In genomic region chr7:99918959-99919813, GRCh38 we compare ENCODE assay signal across 8 cellular contexts. TPM values are rescaled to one million over a fixed set of nuclear protein-coding genes. Genes with fewer than 3 reads are reported as not detected.
DNase-seq lines count a peak whose midpoint lies in the region; ATAC-seq and TF ChIP-seq lines count a peak whose summit lies in the region.

Gene TRIM4 (minus strand): TSS chr7:99919530. CDS start chr7:99919401, 129 bp downstream.

- H3K27ac Mint-ChIP-seq in HFFc6 (peak within 1 kb of the TSS; percentile 98), glutamatergic neuron (ENCODE audit: unreplicated experiment) (peak within 1 kb of the TSS; percentile 68), type B pancreatic cell (peak within 1 kb of the TSS; percentile 77)
- peak within 1 kb of the TSS; percentile 96 to 98 for H3K27ac Mint-ChIP-seq in activated naive CD4-positive, alpha-beta T cell treated with anti-CD3 and anti-CD28 coated beads, Interleukin-2, amount 50 U/mL, for 72 hours

- POLR2A ChIA-PET in GM10248 (lab: Yijun Ruan, JAX), result interaction anchor here (0.5 to 1.3 kb wide), 3 partner anchors 67 to 510 kb away, joined by 3 to 4 read pairs (median 3); partner anchors contain the start of genes ZCWPW1 and ZKSCAN1

- H3K4me1 Mint-ChIP-seq in HFFc6 (ENCODE audit: low read depth), result peaks cover 49% of the 10 kb centered on the region
- peaks cover 5% of the 10 kb centered on the region for H3K4me1 Mint-ChIP-seq in glutamatergic neuron (ENCODE audit: low read depth, unreplicated experiment)
- peaks cover 14% of the 10 kb centered on the region for H3K4me1 Mint-ChIP-seq in type B pancreatic cell (ENCODE audit: unreplicated experiment)

- peaks cover 9% of the 10 kb centered on the region for H3K9me3 Mint-ChIP-seq in HFFc6
- H3K9me3 Mint-ChIP-seq in activated naive CD4-positive, alpha-beta T cell treated with anti-CD3 and anti-CD28 coated beads, Interleukin-2, amount 50 U/mL, for 72 hours, result no peaks in the 10 kb centered on the region
- no peaks in the 10 kb centered on the region for H3K9me3 Mint-ChIP-seq in glutamatergic neuron (ENCODE audit: unreplicated experiment)
- no peaks in the 10 kb centered on the region for H3K9me3 Mint-ChIP-seq in type B pancreatic cell

- H3K4me3 Mint-ChIP-seq in HFFc6 (peak within 1 kb of the TSS; percentile 99), glutamatergic neuron (ENCODE audit: unreplicated experiment) (peak within 1 kb of the TSS; percentile 90), type B pancreatic cell (peak within 1 kb of the TSS; percentile 92)

- TF ChIP-seq CTCF in GM10248 (IDR thresholded peaks at IDR 0.05; ENCODE audit: control extremely low read depth, extremely low read depth, low read depth, missing control alignments) (peak; percentile 27), HFFc6 (IDR thresholded peaks at IDR 0.05) (peak; percentile 56; the same call in 1 of the 2 replicates), glutamatergic neuron (IDR thresholded peaks at IDR 0.05; ENCODE audit: partially characterized antibody, unreplicated experiment) (no peak), type B pancreatic cell (conservative IDR thresholded peaks at IDR 0.05) (peak; percentile 30)

- peak; percentile 98 to 100 for ATAC-seq in activated naive CD4-positive, alpha-beta T cell treated with anti-CD3 and anti-CD28 coated beads, Interleukin-2, amount 50 U/mL, for 72 hours

- peaks cover 36% of the 10 kb centered on the region for H3K36me3 Mint-ChIP-seq in HFFc6 (ENCODE audit: low read depth)
- H3K36me3 Mint-ChIP-seq in activated naive CD4-positive, alpha-beta T cell treated with anti-CD3 and anti-CD28 coated beads, Interleukin-2, amount 50 U/mL, for 72 hours, result peaks cover 8 to 14% of the 10 kb centered on the region in 2 donors
- no peaks in the 10 kb centered on the region for H3K36me3 Mint-ChIP-seq in glutamatergic neuron (ENCODE audit: unreplicated experiment)
- peaks cover 6% of the 10 kb centered on the region for H3K36me3 Mint-ChIP-seq in type B pancreatic cell

- H3K27me3 Mint-ChIP-seq in HFFc6 (ENCODE audit: insufficient read depth) (peaks cover 7% of the 10 kb centered on the region), glutamatergic neuron (ENCODE audit: unreplicated experiment) (peaks cover 6% of the 10 kb centered on the region), type B pancreatic cell (peaks cover 3% of the 10 kb centered on the region)

- DNase-seq in GM10248 (ENCODE audit: extremely low spot score) (peak; percentile 95), HFFc6 (peak; percentile 88), MV-4-11 (lab: John Stamatoyannopoulos, UW) (peak; percentile 93), SKM-1 (lab: John Stamatoyannopoulos, UW; ENCODE audit: unreplicated experiment) (peak; percentile 88), glutamatergic neuron (peak; percentile 83), pons (ENCODE audit: low spot score) (peak; percentile 88), type B pancreatic cell (ENCODE audit: extremely low spot score, unreplicated experiment) (peak; percentile 73)
- peak; percentile 91 to 97 for DNase-seq in activated naive CD4-positive, alpha-beta T cell treated with anti-CD3 and anti-CD28 coated beads, Interleukin-2, amount 50 U/mL, for 72 hours (ENCODE audit: low spot score in 2 of 2)

- CTCF ChIA-PET in GM10248 (lab: Yijun Ruan, JAX), result interaction anchor here (0.8 to 5.2 kb wide), 16 partner anchors 10 to 213 kb away, joined by 3 to 26 read pairs (median 6); partner anchors contain the start of genes GJC3 and ZKSCAN1

RNA-seq across cellular contexts. Expression of gene TRIM4, which starts in this region (rescaled TPM):
- 10 to 100 TPM; 22.0 to 24.6 (median 22.9) TPM for total RNA-seq in HFFc6 (2021; fragmentation: NEBNext Ultra II Directional; extraction: Animal tissue kit (Norgen Biotek cat#: 25700))
- 10 to 100 TPM; 25.8 to 28.3 TPM for total RNA-seq in activated naive CD4-positive, alpha-beta T cell treated with anti-CD3 and anti-CD28 coated beads, Interleukin-2, amount 50 U/mL, for 72 hours
- total RNA-seq in glutamatergic neuron (ENCODE audit: unreplicated experiment) (13.7 TPM), type B pancreatic cell (ENCODE audit: low replicate concordance) (13.0 and 15.8 TPM in 2 replicates)

Comparison
In these comparisons a context has a peak if more than half of its experiments do, and no peak if none do; other contexts are left out.
1. Peak in every context shown above with its lines: DNase-seq and ATAC-seq.